In genomic region chr11:35667257-35667656, GRCh38 we compare ENCODE assay signal across 21 cellular contexts. TPM values are rescaled to one million over a fixed set of nuclear protein-coding genes. Genes with fewer than 3 reads are reported as not detected.
A peak's percentile ranks its signal among the peaks of the same experiment; 100 is the strongest.
DNase-seq lines count a peak whose midpoint lies in the region; ATAC-seq, FAIRE-seq and TF ChIP-seq lines count a peak whose summit lies in the region.
"Had no signal": no experiment of that assay in that cellular context is flagged by ENCODE, and none has a peak within 500 bp of the region (broad histone marks: within the 10 kb centered on the region; RNA-seq: fewer than 3 reads in every experiment).

No MANE protein-coding gene starts in this region.

- no peak overlapping the region for H3K4ac ChIP-seq in mesendoderm (ENCODE audit: low read depth, low read length)

- no peak overlapping the region for H2BK120ac ChIP-seq in mesendoderm (ENCODE audit: low read depth, low read length)

- H3K27ac ChIP-seq in HepG2 (ENCODE audit: extremely low read length, insufficient read depth, low read length) (no peak overlapping the region), right lobe of liver (no peak overlapping the region), mesendoderm (ENCODE audit: low read depth, low read length) (no peak overlapping the region), psoas muscle (no peak overlapping the region)
- H3K27ac ChIP-seq: 22Rv1; A549; BLaER1 treated with 17β-estradiol and CSF1 and Interleukin-3, amounts not matched to agents 10 nM and 100 nM; C4-2B had no signal

- no peak for TF ChIP-seq POLR2A in HepG2 (IDR thresholded peaks at IDR 0.05; ENCODE audit: insufficient read depth in 1 of 2, low read depth in 2 of 2, low read length in 2 of 2)
- TF ChIP-seq POLR2A in right lobe of liver (IDR thresholded peaks at IDR 0.05): no peak

- no peak overlapping the region for H4K8ac ChIP-seq in mesendoderm (ENCODE audit: low read depth, low read length)

- CTCF ChIA-PET in HepG2 (lab: Yijun Ruan, JAX; ENCODE audit: low intra/inter-chr PET ratio, low total read pairs): no interaction called here

- no peak for ATAC-seq in HepG2
- no peak for ATAC-seq in right lobe of liver
- no peak for ATAC-seq in psoas muscle
- ATAC-seq: A549; CD8-positive, alpha-beta T cell had no signal

- H2AK5ac ChIP-seq in mesendoderm (ENCODE audit: low read length): no peak overlapping the region

- FAIRE-seq in HepG2 (lab: Jason Lieb, UNC): no peak
- FAIRE-seq: A549, D721Med, G401.6, GM12891, GM19239 had no signal

- peaks cover 8% of the 10 kb centered on the region; the same call in 1 of the 2 replicates for H4K20me1 ChIP-seq in HepG2 (ENCODE audit: insufficient read depth, low read length)

- no peak for TF ChIP-seq RAD21 in HepG2 (CRISPR knock-in tag; IDR thresholded peaks at IDR 0.05)

- peaks cover 10% of the 10 kb centered on the region for H3K79me1 ChIP-seq in mesendoderm (ENCODE audit: low read length)

- no peak for TF ChIP-seq CTCF in HepG2 (CRISPR knock-in tag; IDR thresholded peaks at IDR 0.05)
- no peak for TF ChIP-seq CTCF in right lobe of liver (IDR thresholded peaks at IDR 0.05)
- TF ChIP-seq CTCF in psoas muscle (IDR thresholded peaks at IDR 0.05): no peak

- no TSS peak for BruUV-seq in HepG2 (replicated peaks; lab: Mats Ljungman, UMichigan)

- no peak overlapping the region for H3K18ac ChIP-seq in mesendoderm (ENCODE audit: low read length)

- H4K5ac ChIP-seq in mesendoderm (ENCODE audit: low read length): no peak overlapping the region

- H3K9me3 ChIP-seq in HepG2 (ENCODE audit: low read length): peaks cover 15% of the 10 kb centered on the region; the same call in 1 of the 2 replicates
- H3K9me3 ChIP-seq in right lobe of liver: no peaks in the 10 kb centered on the region
- H3K9me3 ChIP-seq in psoas muscle: peaks cover 10% of the 10 kb centered on the region
- H3K9me3 ChIP-seq: Caco-2 had no signal

- no peak overlapping the region for H2BK5ac ChIP-seq in mesendoderm (ENCODE audit: low read length)

- no peak overlapping the region for H3K23ac ChIP-seq in mesendoderm (ENCODE audit: low read length)

- no peak overlapping the region for H3K9ac ChIP-seq in HepG2 (ENCODE audit: insufficient read depth, low read depth, low read length)
- H3K9ac ChIP-seq in mesendoderm (ENCODE audit: low read length): no peak overlapping the region
- H3K9ac ChIP-seq: BLaER1 treated with 17β-estradiol and CSF1 and Interleukin-3, amounts not matched to agents 10 nM and 100 nM had no signal

- no peaks in the 10 kb centered on the region for H3K27me3 ChIP-seq in HepG2 (ENCODE audit: control insufficient read depth in 1 of 2, insufficient read depth in 2 of 2, low read length in 2 of 2)
- H3K27me3 ChIP-seq in right lobe of liver: no peaks in the 10 kb centered on the region
- H3K27me3 ChIP-seq in mesendoderm (ENCODE audit: insufficient read depth, low read length, poor library complexity): no peaks in the 10 kb centered on the region
- no peaks in the 10 kb centered on the region for H3K27me3 ChIP-seq in psoas muscle (ENCODE audit: insufficient read depth in 3 of 3, low read length in 2 of 3)
- H3K27me3 ChIP-seq: BLaER1 treated with 17β-estradiol and CSF1 and Interleukin-3, amounts not matched to agents 10 nM and 100 nM had no signal

- H2BK15ac ChIP-seq in mesendoderm (replicated peaks; ENCODE audit: low read depth): no peak overlapping the region

- H3K4me3 ChIP-seq in HepG2 (replicated peaks in 1 of 3; ENCODE audit: insufficient read depth in 1 of 3, low read depth in 2 of 3, low read length in 3 of 3): no peak overlapping the region
- H3K4me3 ChIP-seq in right lobe of liver: no peak overlapping the region
- no peak overlapping the region for H3K4me3 ChIP-seq in mesendoderm (ENCODE audit: low read length)
- H3K4me3 ChIP-seq in psoas muscle: no peak overlapping the region
- H3K4me3 ChIP-seq: A549 had no signal

- no peak overlapping the region for H3K56ac ChIP-seq in mesendoderm (ENCODE audit: low read length)

- POLR2A ChIA-PET in HepG2 (lab: Yijun Ruan, JAX): no interaction called here

- DNase-seq in HepG2 (ENCODE audit: low spot score): peak; percentile 9
- no peak for DNase-seq in right lobe of liver
- DNase-seq in mesendoderm: peak; percentile 22
- no peak for DNase-seq in psoas muscle
- no peak for DNase-seq in SKM-1 treated with dmso at 0.1 percent for 144 hours (lab: John Stamatoyannopoulos, UW; ENCODE audit: unreplicated experiment)
- DNase-seq: AML-193; Calu3; CD4-positive, alpha-beta T cell; CD8-positive, alpha-beta T cell; DMS79 treated with DMSO at 0.1 percent for 48 hours; GF-D8 had no signal

- H3K4me1 ChIP-seq in HepG2 (ENCODE audit: insufficient read depth, low read length): peaks cover 50% of the 10 kb centered on the region
- H3K4me1 ChIP-seq in right lobe of liver: peaks cover 0 to 38% (median 7%) of the 10 kb centered on the region in 4 donors
- peaks cover 5% of the 10 kb centered on the region for H3K4me1 ChIP-seq in mesendoderm (ENCODE audit: control insufficient read depth, low read depth, low read length)
- peaks cover 22% of the 10 kb centered on the region for H3K4me1 ChIP-seq in psoas muscle

- intact Hi-C loops in HepG2 (cut with micrococcal nuclease; ENCODE audit: unreplicated experiment) (no loop called here), right lobe of liver (cut with DNase I) (no loop called here), psoas muscle (cut with DNase I) (no loop called here)

- peaks cover 77% of the 10 kb centered on the region for H3K79me2 ChIP-seq in HepG2 (ENCODE audit: insufficient read depth, low read length)
- peaks cover 9% of the 10 kb centered on the region for H3K79me2 ChIP-seq in mesendoderm (ENCODE audit: control insufficient read depth, insufficient read depth, low read length)

- peaks cover 0 to 3% of the 10 kb centered on the region in 2 experiments; a peak in 1 of 5 replicates for H3K36me3 ChIP-seq in HepG2 (replicated peaks in 1 of 2; ENCODE audit: control insufficient read depth in 1 of 2, insufficient read depth in 2 of 2, low read length in 2 of 2)
- no peaks in the 10 kb centered on the region for H3K36me3 ChIP-seq in right lobe of liver
- H3K36me3 ChIP-seq in mesendoderm (ENCODE audit: control insufficient read depth, insufficient read depth, low read length): no peaks in the 10 kb centered on the region
- no peaks in the 10 kb centered on the region for H3K36me3 ChIP-seq in psoas muscle (ENCODE audit: insufficient read depth in 1 of 2, low read depth in 1 of 2)

- TF ChIP-seq EP300 in HepG2 (IDR thresholded peaks at IDR 0.05; ENCODE audit: low read depth in 2 of 2, low read length in 2 of 2): no peak
- no peak for TF ChIP-seq EP300 in HepG2 (CRISPR knock-in tag; IDR thresholded peaks at IDR 0.05; ENCODE audit: borderline replicate concordance)

- H3K4me2 ChIP-seq in HepG2 (ENCODE audit: low read depth, low read length) (no peak overlapping the region), mesendoderm (ENCODE audit: low read length) (no peak overlapping the region)
- H3K4me2 ChIP-seq: A549; BLaER1 treated with 17β-estradiol and CSF1 and Interleukin-3, amounts not matched to agents 10 nM and 100 nM had no signal

- H2AFZ ChIP-seq in HepG2 (ENCODE audit: low read length): no peak overlapping the region

- in situ Hi-C loops in HepG2 (cut with HindIII; ENCODE audit: extremely low pct_ligation_motif_present, low pct_unique_long_range_greater_than_20kb): loop anchor here (10.0 kb wide), 1 partner anchor 68 kb away; no protein-coding TSS in a partner anchor

- 100% methylated on average over 1 of the region's 1 CpG for WGBS in HepG2 (ENCODE audit: low lambda C conversion rate)
- WGBS in right lobe of liver (ENCODE audit: insufficient coverage, low coverage, low lambda C conversion rate, missing lambda C conversion rate): 100% methylated on average over 1 of the region's 1 CpG
- no CpG with 5 or more reads among the region's 1 CpG for WGBS in mesendoderm (ENCODE audit: extremely low coverage, insufficient coverage, low lambda C conversion rate)
- WGBS in psoas muscle, 3 donors: 100% methylated on average over 1 of the region's 1 CpG

RNA-seq across cellular contexts. Expression of gene TRIM44, which starts 4.7 kb away (rescaled TPM):
- total RNA-seq in HepG2 (2016; rRNA removed; fragmentation: Illumina TruSeq; extraction: Trizol) (22.7 and 25.6 TPM in 2 replicates), right lobe of liver (10 to 100 TPM; 13.9 to 37.1 (median 31.9) TPM), psoas muscle (10 to 100 TPM; 34.0 to 46.8 (median 41.9) TPM)
- 1.0 and 1.4 TPM in 2 replicates for total RNA-seq in HepG2 (2016; cell fraction: cytosol; rRNA removed; fragmentation: Illumina TruSeq; extraction: Trizol; ENCODE audit: low read depth)
- 20.8 and 25.6 TPM in 2 replicates for total RNA-seq in HepG2 (2016; cell fraction: insoluble cytoplasmic fraction; rRNA removed; fragmentation: Illumina TruSeq; extraction: Trizol)
- total RNA-seq in HepG2 (2016; cell fraction: membrane; rRNA removed; fragmentation: Illumina TruSeq; extraction: Trizol): 5.2 and 7.4 TPM in 2 replicates
- 14.3 and 15.2 TPM in 2 replicates for total RNA-seq in HepG2 (2016; cell fraction: nucleus; rRNA removed; fragmentation: Illumina TruSeq; extraction: Trizol)
- polyA plus RNA-seq in HepG2 (2011; rRNA removed) (50.3 and 51.3 TPM in 2 replicates), psoas muscle (10 to 100 TPM in 2 of 3 donors, 1 to 10 TPM in 1; 6.8 to 32.2 (median 32.0) TPM)
- 24.6 and 38.2 TPM in 2 replicates for polyA plus RNA-seq in HepG2 (2011; cell fraction: cytosol; rRNA removed)
- 51.2 and 70.4 TPM in 2 replicates for polyA plus RNA-seq in HepG2 (2011; cell fraction: nucleus; rRNA removed)
- polyA plus RNA-seq in HepG2 (2012): 34.4 and 35.4 TPM in 2 replicates
- polyA plus RNA-seq in HepG2 (2016; cell fraction: cytosol; fragmentation: Illumina TruSeq; extraction: Trizol; ENCODE audit: low read depth): 2.4 and 2.5 TPM in 2 replicates
- polyA plus RNA-seq in HepG2 (2016; cell fraction: insoluble cytoplasmic fraction; fragmentation: Illumina TruSeq; extraction: Trizol; ENCODE audit: low read depth): 24.9 and 32.9 TPM in 2 replicates
- 7.1 and 7.9 TPM in 2 replicates for polyA plus RNA-seq in HepG2 (2016; cell fraction: membrane; fragmentation: Illumina TruSeq; extraction: Trizol; ENCODE audit: low read depth)
- 20.8 and 29.6 TPM in 2 replicates for polyA plus RNA-seq in HepG2 (2016; cell fraction: nucleus; fragmentation: Illumina TruSeq; extraction: Trizol; ENCODE audit: insufficient read depth, low read depth)
- polyA minus RNA-seq in HepG2 (2011; rRNA and poly(A)+ RNA removed; ENCODE audit: low replicate concordance): 53.2 and 117 TPM in 2 replicates
- 26.8 and 39.3 TPM in 2 replicates for polyA minus RNA-seq in HepG2 (2011; cell fraction: cytosol; rRNA and poly(A)+ RNA removed)
- polyA minus RNA-seq in HepG2 (2011; cell fraction: nucleus; rRNA and poly(A)+ RNA removed): 23.8 and 32.2 TPM in 2 replicates
- 20.4 TPM for polyA plus RNA-seq in mesendoderm (2013, experiment 1 of 2)
- polyA plus RNA-seq in mesendoderm (2013, experiment 2 of 2): 22.0 TPM

RNA-seq across cellular contexts. Expression of gene FJX1, which starts 49.0 kb away (rescaled TPM):
- 0.44 and 0.82 TPM in 2 replicates for total RNA-seq in HepG2 (2016; rRNA removed; fragmentation: Illumina TruSeq; extraction: Trizol)
- 0.10 and 0.26 TPM in 2 replicates for total RNA-seq in HepG2 (2016; cell fraction: cytosol; rRNA removed; fragmentation: Illumina TruSeq; extraction: Trizol; ENCODE audit: low read depth)
- 0.42 and 0.91 TPM in 2 replicates for total RNA-seq in HepG2 (2016; cell fraction: insoluble cytoplasmic fraction; rRNA removed; fragmentation: Illumina TruSeq; extraction: Trizol)
- 0.37 and 0.38 TPM in 2 replicates for total RNA-seq in HepG2 (2016; cell fraction: membrane; rRNA removed; fragmentation: Illumina TruSeq; extraction: Trizol)
- 0.53 and 0.71 TPM in 2 replicates for total RNA-seq in HepG2 (2016; cell fraction: nucleus; rRNA removed; fragmentation: Illumina TruSeq; extraction: Trizol)
- 0.10 and 0.40 TPM in 2 replicates for polyA plus RNA-seq in HepG2 (2011; rRNA removed)
- 0.19 and 0.25 TPM in 2 replicates for polyA plus RNA-seq in HepG2 (2011; cell fraction: cytosol; rRNA removed)
- polyA plus RNA-seq in HepG2 (2011; cell fraction: nucleus; rRNA removed): 0.36 and 0.39 TPM in 2 replicates
- polyA plus RNA-seq in HepG2 (2012): 0.11 and 0.40 TPM in 2 replicates
- polyA plus RNA-seq in HepG2 (2016; cell fraction: cytosol; fragmentation: Illumina TruSeq; extraction: Trizol; ENCODE audit: low read depth): 0.05 TPM in 1 of 2 replicates, not detected in the other
- polyA plus RNA-seq in HepG2 (2016; cell fraction: insoluble cytoplasmic fraction; fragmentation: Illumina TruSeq; extraction: Trizol; ENCODE audit: low read depth): 0.43 and 0.65 TPM in 2 replicates
- 0.24 and 0.30 TPM in 2 replicates for polyA plus RNA-seq in HepG2 (2016; cell fraction: membrane; fragmentation: Illumina TruSeq; extraction: Trizol; ENCODE audit: low read depth)
- 0.75 and 1.6 TPM in 2 replicates for polyA plus RNA-seq in HepG2 (2016; cell fraction: nucleus; fragmentation: Illumina TruSeq; extraction: Trizol; ENCODE audit: insufficient read depth, low read depth)
- polyA minus RNA-seq in HepG2 (2011; rRNA and poly(A)+ RNA removed; ENCODE audit: low replicate concordance): 0.38 and 4.6 TPM in 2 replicates
- 0.44 TPM in 1 of 2 replicates, not detected in the other for polyA minus RNA-seq in HepG2 (2011; cell fraction: cytosol; rRNA and poly(A)+ RNA removed)
- polyA minus RNA-seq in HepG2 (2011; cell fraction: nucleus; rRNA and poly(A)+ RNA removed): 0.25 and 0.26 TPM in 2 replicates
- total RNA-seq in right lobe of liver: 1 to 10 TPM in 5 of 6 experiments, under 1 TPM in 1; 0.79 to 4.2 (median 1.3) TPM
- polyA plus RNA-seq in mesendoderm (2013, experiment 1 of 2): 14.1 TPM
- 15.9 TPM for polyA plus RNA-seq in mesendoderm (2013, experiment 2 of 2)
- 1 to 10 TPM in 3 of 4 donors, under 1 TPM in 1; 0.75 to 4.0 (median 3.1) TPM for total RNA-seq in psoas muscle
- polyA plus RNA-seq in psoas muscle: 1 to 10 TPM in 1 of 3 donors, under 1 TPM in 2; 0.60 to 8.0 (median 0.96) TPM
- total RNA-seq: B cell; CD4-positive, alpha-beta T cell; CD8-positive, alpha-beta T cell had no signal

Comparison
In these comparisons a context has a peak if more than half of its experiments do, and no peak if none do; other contexts are left out.
1. DNase-seq: peak in HepG2 (single experiment) and mesendoderm (single experiment); none in right lobe of liver (0 of 3), psoas muscle (0 of 2) and SKM-1 treated with dmso at 0.1 percent for 144 hours (single experiment).